9 cellular contexts compared by ENCODE assay signal in the genomic region with DNA sequence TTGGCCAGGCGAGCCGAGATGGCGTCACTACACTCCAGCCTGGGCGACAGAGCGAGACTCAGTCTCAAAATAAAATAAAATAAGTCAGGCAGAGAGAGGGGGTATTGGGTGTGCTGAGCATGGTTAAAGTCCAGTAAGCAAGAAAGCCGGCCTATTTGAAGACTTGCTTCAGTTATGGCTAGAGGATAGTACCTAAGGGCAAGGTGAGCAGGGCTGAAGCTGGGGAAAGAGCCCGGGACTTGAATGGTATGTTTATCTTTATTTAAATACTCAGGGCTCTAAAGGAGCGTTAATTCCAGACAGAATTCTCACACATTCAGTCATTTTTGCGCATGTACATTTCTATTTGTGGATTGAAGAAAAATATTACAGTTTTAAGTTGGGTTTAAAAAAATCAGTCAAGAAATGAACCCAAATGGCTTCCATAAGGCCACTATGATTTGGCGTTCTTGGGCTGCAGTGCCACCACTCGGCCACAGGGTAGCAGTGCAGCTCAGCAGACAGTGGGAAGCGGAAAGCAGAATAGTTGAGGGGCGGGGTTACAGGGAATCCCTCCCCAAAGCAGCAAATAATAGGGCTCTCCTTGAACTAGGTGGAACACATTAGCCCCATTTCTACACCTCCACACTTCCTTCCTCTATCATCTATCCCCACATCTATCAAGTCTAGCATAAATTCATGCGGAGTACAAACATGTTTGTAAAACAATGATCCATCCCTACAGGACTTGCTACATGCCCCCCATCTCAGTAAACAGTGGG. TPM values are rescaled to one million over a fixed set of nuclear protein-coding genes. Genes with fewer than 3 reads are reported as not detected.
DNase-seq lines count a peak whose midpoint lies in the region; ATAC-seq and TF ChIP-seq lines count a peak whose summit lies in the region.
"Had no signal": no experiment of that assay in that cellular context is flagged by ENCODE, and none has a peak within 500 bp of the region (broad histone marks: within the 10 kb centered on the region; RNA-seq: fewer than 3 reads in every experiment).

No MANE protein-coding gene starts in this region.

- no peaks in the 10 kb centered on the region for H3K9me3 ChIP-seq in left ventricle myocardium inferior (replicated peaks)
- H3K9me3 ChIP-seq: BLaER1 had no signal

- DNase-seq in NCI-H146 (lab: John Stamatoyannopoulos, UW) = peak; percentile 50
- no peak for DNase-seq in NCI-H146 treated with DMSO at 0.1 percent for 48 hours (lab: John Stamatoyannopoulos, UW; ENCODE audit: unreplicated experiment)
- peak; percentile 69 to 89 (median 70) for DNase-seq in NCI-H1417 (lab: John Stamatoyannopoulos, UW)
- peak; percentile 36 to 73 (median 66) for DNase-seq in T-helper 1 cell
- DNase-seq in amniotic stem cell (lab: John Stamatoyannopoulos, UW) = peak; percentile 76
- DNase-seq in left ventricle myocardium inferior = peak; percentile 76
- DNase-seq in retina = peak; percentile 78

- no peaks in the 10 kb centered on the region for H3K4me1 ChIP-seq in left ventricle myocardium inferior
- H3K4me1 ChIP-seq: BLaER1 had no signal

- intact Hi-C loops in left ventricle myocardium inferior (cut with micrococcal nuclease) = loop anchor here (5.0 to 10.0 kb wide), 2 partner anchors 88 to 240 kb away; partner anchors contain the start of gene PRSS48

- no peaks in the 10 kb centered on the region for H3K27me3 ChIP-seq in left ventricle myocardium inferior (ENCODE audit: low read depth)
- H3K27me3 ChIP-seq: BLaER1 had no signal

- H3K36me3 ChIP-seq in left ventricle myocardium inferior = no peaks in the 10 kb centered on the region
- H3K36me3 ChIP-seq: BLaER1 had no signal

- peak; percentile 99 for ATAC-seq in HG02798 (IDR thresholded peaks at IDR 0.05; ENCODE audit: poor library complexity, unreplicated experiment)

- no peak overlapping the region for H3K27ac ChIP-seq in left ventricle myocardium inferior (replicated peaks)
- H3K27ac ChIP-seq: BLaER1 had no signal

- peak; percentile 99 for TF ChIP-seq CTCF in left ventricle myocardium inferior (IDR thresholded peaks at IDR 0.05; ENCODE audit: borderline replicate concordance)

- no peak overlapping the region for H3K4me3 ChIP-seq in left ventricle myocardium inferior
- H3K4me3 ChIP-seq: BLaER1 had no signal

RNA-seq across cellular contexts. Expression of gene SH3D19, which starts 37.2 kb away (rescaled TPM):
- total RNA-seq in left ventricle myocardium inferior = 121 TPM

RNA-seq across cellular contexts. Expression of gene FHIP1A, which starts 46.4 kb away (rescaled TPM):
- 21.4 TPM for total RNA-seq in left ventricle myocardium inferior
